Comparison of ENCODE assay signal across 15 cellular contexts in the genomic region with DNA sequence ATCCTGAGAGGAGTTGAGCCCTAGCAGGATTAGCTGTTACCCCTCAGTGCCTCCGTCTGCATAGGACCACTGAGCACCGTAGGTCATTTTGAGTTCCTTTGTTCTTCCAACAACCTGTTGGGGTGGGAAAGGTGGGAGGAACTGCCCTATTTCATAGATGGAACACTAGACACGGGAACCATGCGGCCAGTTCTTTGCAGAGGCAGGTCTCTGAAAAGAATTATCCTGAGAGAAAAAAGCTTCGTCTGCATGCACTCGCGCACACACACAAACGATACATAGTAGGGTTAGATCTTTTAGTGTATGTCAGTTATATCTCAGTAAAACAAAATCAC.
"Had no signal": no experiment of that assay in that cellular context is flagged by ENCODE, and none has a peak within 500 bp of the region (broad histone marks: within the 10 kb centered on the region; RNA-seq: fewer than 3 reads in every experiment).

No MANE protein-coding gene starts in this region.

- H3K4me1 Mint-ChIP-seq: neural crest cell had no signal

- ATAC-seq: activated T-cell treated with anti-CD3 and anti-CD28 coated beads, Interleukin-2, amount 50 U/mL, for 72 hours; left cardiac atrium; T-helper 17 cell had no signal

- H3K4me3 ChIP-seq: esophagus squamous epithelium, pancreas, tibial artery had no signal

- H3K27me3 ChIP-seq: esophagus squamous epithelium, pancreas, tibial artery had no signal

- H3K9me3 ChIP-seq: pancreas had no signal

- DNase-seq: activated B cell treated with CpG ODN at 0.5 μM for 24 hours; activated CD4-positive, alpha-beta T cell treated with anti-CD3 and anti-CD28 coated beads, Interleukin-2, amount 50 U/mL, for 1 hour; activated naive CD4-positive, alpha-beta T cell treated with anti-CD3 and anti-CD28 coated beads for 36 hours; activated T-cell treated with anti-CD3 and anti-CD28 coated beads, Interleukin-2, amount 50 U/mL, for 72 hours; esophagus squamous epithelium; foreskin fibroblast; immature natural killer cell; left cardiac atrium; stimulated activated CD4-positive, alpha-beta T cell treated with anti-CD3 and anti-CD28 coated beads, Interleukin-15, amount 100 ng/mL, for 24 hours; stimulated activated CD4-positive, alpha-beta T cell treated with anti-CD3 and anti-CD28 coated beads, Interleukin-4, amount 100 ng/mL, for 24 hours; T-helper 17 cell; tibial artery had no signal

- H3K4me3 Mint-ChIP-seq: activated B cell treated with CpG ODN at 0.5 μM for 24 hours; activated naive CD4-positive, alpha-beta T cell treated with anti-CD3 and anti-CD28 coated beads for 36 hours; activated T-cell treated with anti-CD3 and anti-CD28 coated beads, Interleukin-2, amount 50 U/mL, for 72 hours; dendritic cell treated with granulocyte-macrophage colony-stimulating factor and Interleukin-4, amounts not matched to agents 40 ng/mL and 50 ng/mL, for 4 days; immature natural killer cell; neural crest cell; T-helper 17 cell had no signal

- H3K27ac ChIP-seq: esophagus squamous epithelium, pancreas, tibial artery had no signal

- H3K4me1 ChIP-seq: pancreas, tibial artery had no signal

- H3K27ac Mint-ChIP-seq: activated T-cell treated with anti-CD3 and anti-CD28 coated beads, Interleukin-2, amount 50 U/mL, for 72 hours; dendritic cell treated with granulocyte-macrophage colony-stimulating factor and Interleukin-4, amounts not matched to agents 40 ng/mL and 50 ng/mL, for 4 days; T-helper 17 cell had no signal

- H3K27me3 Mint-ChIP-seq: activated B cell treated with CpG ODN at 0.5 μM for 24 hours; dendritic cell treated with granulocyte-macrophage colony-stimulating factor and Interleukin-4, amounts not matched to agents 40 ng/mL and 50 ng/mL, for 4 days; T-helper 17 cell had no signal
